9 cellular contexts compared by ENCODE assay signal in the genomic region with DNA sequence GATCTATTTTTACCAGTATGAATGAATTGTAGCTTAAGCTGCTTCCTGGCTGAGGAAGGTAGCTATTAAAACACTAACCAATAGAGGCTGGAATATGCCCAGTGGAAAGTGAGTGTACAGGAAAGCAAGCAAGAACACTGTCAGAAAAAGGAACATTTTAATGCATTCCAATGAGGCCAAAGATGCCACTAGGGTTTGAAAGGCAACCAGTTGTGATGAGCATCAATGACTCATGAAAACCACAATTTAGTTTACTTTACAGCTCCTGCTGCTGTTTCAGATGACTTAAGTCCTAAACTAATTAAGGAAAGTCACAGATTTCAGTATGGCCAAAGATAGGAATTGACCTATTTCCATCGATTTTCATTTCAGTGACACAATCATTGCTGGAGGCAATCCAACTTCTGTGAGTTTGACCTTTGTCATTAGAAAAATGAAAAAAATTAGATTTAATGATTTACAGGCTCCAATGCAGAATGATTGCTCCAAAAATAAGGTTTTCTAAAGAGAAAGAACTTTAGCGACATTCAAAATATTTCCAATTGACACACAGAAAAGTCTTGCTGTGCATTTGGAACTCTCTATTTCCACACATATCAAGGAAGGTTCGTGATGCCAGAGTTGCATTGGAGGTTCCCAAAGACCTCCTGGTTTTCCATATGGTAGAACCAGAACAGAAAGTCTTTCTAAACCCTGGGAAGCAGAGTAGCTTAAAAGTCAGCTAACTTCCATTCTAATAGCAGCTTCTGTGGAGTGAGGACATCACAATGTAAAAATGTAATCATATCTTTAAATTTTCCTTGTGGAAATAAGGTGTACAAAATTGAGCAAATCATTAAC.
DNase-seq lines count a peak whose midpoint lies in the region; ATAC-seq and TF ChIP-seq lines count a peak whose summit lies in the region.
"Had no signal": no experiment of that assay in that cellular context is flagged by ENCODE, and none has a peak within 500 bp of the region (broad histone marks: within the 10 kb centered on the region; RNA-seq: fewer than 3 reads in every experiment).

No MANE protein-coding gene starts in this region.

- H3K27me3 ChIP-seq in IMR-90 (ENCODE audit: control insufficient read depth, insufficient read depth, low read length) = no peaks in the 10 kb centered on the region

- peak overlapping the region; percentile 67; the same call in 1 of the 2 replicates for H3K4ac ChIP-seq in IMR-90 (ENCODE audit: low read depth, low read length)

- H3K23ac ChIP-seq in IMR-90 (ENCODE audit: low read depth, low read length) = no peak overlapping the region

- no peaks in the 10 kb centered on the region for H3K9me3 ChIP-seq in IMR-90 (ENCODE audit: control insufficient read depth, insufficient read depth, low read length)

- CTCF ChIA-PET in IMR-90 (lab: Yijun Ruan, JAX) = interaction anchor here (0.6 kb wide), 1 partner anchor 433 kb away, joined by 3 read pairs; no protein-coding TSS in a partner anchor

- peak; percentile 7; the same call in 1 of the 2 replicates for TF ChIP-seq RAD21 in IMR-90 (IDR thresholded peaks at IDR 0.05; ENCODE audit: low read length)

- H2AK5ac ChIP-seq in IMR-90 (ENCODE audit: low read depth, low read length) = 0 out of 2 replicates have a peak overlapping the region, but pooled peaks have one; percentile 8

- H4K5ac ChIP-seq in IMR-90 (ENCODE audit: low read depth, low read length) = peak overlapping the region; percentile 54; the same call in 1 of the 2 replicates

- peak overlapping the region in 1 of 2 experiments; percentile 33; a peak in 1 of 4 replicates for H4K8ac ChIP-seq in IMR-90 (ENCODE audit: low read depth in 2 of 2, low read length in 2 of 2)

- TF ChIP-seq CTCF in AG09319 (IDR thresholded peaks at IDR 0.05; ENCODE audit: low read depth, low read length) (no peak), IMR-90 (conservative IDR thresholded peaks at IDR 0.05; ENCODE audit: low read depth, low read length) (no peak), astrocyte of the cerebellum (IDR thresholded peaks at IDR 0.05; ENCODE audit: low read depth, low read length, missing control alignments) (no peak)

- peak; percentile 71 for DNase-seq in AG09319 (ENCODE audit: extremely low read depth, low read depth)
- DNase-seq in IMR-90 = peak; percentile 96
- peak; percentile 95 for DNase-seq in astrocyte of the cerebellum (ENCODE audit: low read depth)
- no peak for DNase-seq in left lobe of liver (ENCODE audit: low spot score)
- DNase-seq in stimulated activated CD4-positive, alpha-beta T cell treated with anti-CD3 and anti-CD28 coated beads, Interleukin-2, amount 100 ng/mL, for 24 hours = no peak
- DNase-seq: NCI-H1436 treated with DMSO at 0.1 percent for 48 hours had no signal

- peak overlapping the region; percentile 31; the same call in 1 of the 2 replicates for H3K18ac ChIP-seq in IMR-90 (ENCODE audit: low read depth, low read length)

- in situ Hi-C loops in IMR-90 (cut with MboI; ENCODE audit: low sequenced_read_pairs) = no loop called here
- in situ Hi-C loops in astrocyte of the cerebellum (cut with HindIII; ENCODE audit: low sequenced_read_pairs) = no loop called here

- no peaks in the 10 kb centered on the region; a peak in 1 of 4 replicates for H3K79me1 ChIP-seq in IMR-90 (ENCODE audit: low read depth in 1 of 2, low read length in 2 of 2)

- H3K9ac ChIP-seq in IMR-90 (ENCODE audit: low read depth, low read length) = no peak overlapping the region

- no peak overlapping the region for H2AFZ ChIP-seq in IMR-90 (replicated peaks; ENCODE audit: low read length, poor library complexity)

- H3K14ac ChIP-seq in IMR-90 (replicated peaks; ENCODE audit: low read depth, low read length) = 0 out of 2 replicates have a peak overlapping the region, but pooled peaks have one; percentile 49

- peak overlapping the region; percentile 34; the same call in 1 of the 2 replicates for H3K56ac ChIP-seq in IMR-90 (ENCODE audit: extremely low read depth, insufficient read depth, low read length)

- H3K4me3 ChIP-seq in IMR-90 (ENCODE audit: insufficient read depth, low read depth, low read length) = no peak overlapping the region
- H3K4me3 ChIP-seq in astrocyte of the cerebellum (ENCODE audit: low read depth, low read length) = no peak overlapping the region

- H3K4me2 ChIP-seq in IMR-90 (ENCODE audit: low read depth, low read length) = peak overlapping the region; percentile 27; the same call in 1 of the 2 replicates

- peaks cover 2% of the 10 kb centered on the region; the same call in 1 of the 2 replicates for H3K4me1 ChIP-seq in IMR-90 (ENCODE audit: control insufficient read depth, insufficient read depth, low read length)

- dilution Hi-C loops in IMR-90 (cut with HindIII; ENCODE audit: low sequenced_read_pairs, unreplicated experiment) = no loop called here

- H2BK120ac ChIP-seq in IMR-90 (ENCODE audit: low read depth, low read length) = peak overlapping the region; percentile 82

- intact Hi-C loops in IMR-90 (cut with micrococcal nuclease) = no loop called here

- H2BK15ac ChIP-seq in IMR-90 (ENCODE audit: low read depth, low read length) = peak overlapping the region; percentile 26; the same call in 1 of the 3 replicates

- no peaks in the 10 kb centered on the region for H4K20me1 ChIP-seq in IMR-90 (ENCODE audit: insufficient read depth, low read length)

- H3K36me3 ChIP-seq in IMR-90 (ENCODE audit: control insufficient read depth, insufficient read depth, low read length) = no peaks in the 10 kb centered on the region

- no peak for TF ChIP-seq POLR2A in IMR-90 (IDR thresholded peaks at IDR 0.05; ENCODE audit: low read depth, low read length)

- H2BK20ac ChIP-seq in IMR-90 (ENCODE audit: low read depth, low read length) = peak overlapping the region; percentile 92

- no peak overlapping the region for H3K27ac ChIP-seq in IMR-90 (ENCODE audit: insufficient read depth, low read length)

- peak; percentile 98 for ATAC-seq in IMR-90 (ENCODE audit: low read depth)
- peak; percentile 87 for ATAC-seq in left lobe of liver
- ATAC-seq in HG02571 (IDR thresholded peaks at IDR 0.05; ENCODE audit: unreplicated experiment) = no peak
- no peak for ATAC-seq in GM21737 (IDR thresholded peaks at IDR 0.05; ENCODE audit: unreplicated experiment)
- no peak for ATAC-seq in GM18867 (IDR thresholded peaks at IDR 0.05; ENCODE audit: unreplicated experiment)

- H4K91ac ChIP-seq in IMR-90 (ENCODE audit: insufficient read depth, low read depth, low read length) = peak overlapping the region; percentile 20

- no TSS peak for BruUV-seq in IMR-90 (replicated peaks; lab: Mats Ljungman, UMichigan)

- no peak overlapping the region for H2AK9ac ChIP-seq in IMR-90 (replicated peaks; ENCODE audit: low read depth, low read length, poor library complexity)

- WGBS in IMR-90 (ENCODE audit: extremely low coverage in 2 of 2, insufficient read length in 1 of 2), 2 experiments = 0% methylated on average over 1 of the region's 3 CpGs; no CpG with 5 or more reads in 1 of the 2 experiments

- peak overlapping the region; percentile 76 for H2BK5ac ChIP-seq in IMR-90 (ENCODE audit: low read depth, low read length, poor library complexity, severe bottlenecking)

- POLR2A ChIA-PET in IMR-90 (lab: Charles Lee; ENCODE audit: unreplicated experiment) = interaction anchor here (0.5 kb wide), 1 partner anchor 292 kb away, joined by 4 read pairs; a partner anchor contains a TSS

- H3K9me1 ChIP-seq in IMR-90 (ENCODE audit: insufficient read depth, low read length) = no peaks in the 10 kb centered on the region

TF ChIP-seq in IMR-90, 13 proteins besides CTCF, POLR2A, EP300 and RAD21:
- peak; percentile 76 for TF ChIP-seq FOS (IDR thresholded peaks at IDR 0.05; ENCODE audit: low read depth, low read length)
- TF ChIP-seq BHLHE40 (IDR thresholded peaks at IDR 0.05; ENCODE audit: low read depth, low read length) = peak; percentile 35; the same call in 1 of the 2 replicates
- 0 out of 2 replicates have a peak, but pooled peaks have one; percentile 8 for TF ChIP-seq CEBPB (IDR thresholded peaks at IDR 0.05; ENCODE audit: low read depth, low read length)
- TF ChIP-seq MAFK (IDR thresholded peaks at IDR 0.05; ENCODE audit: low read depth, low read length) = no peak

Comparison
In these comparisons a context has a peak if more than half of its experiments do, and no peak if none do; other contexts are left out.
1. DNase-seq: peak in AG09319 (single experiment), IMR-90 (single experiment) and astrocyte of the cerebellum (single experiment); none in left lobe of liver (single experiment) and stimulated activated CD4-positive, alpha-beta T cell treated with anti-CD3 and anti-CD28 coated beads, Interleukin-2, amount 100 ng/mL, for 24 hours (0 of 2).
2. ATAC-seq: peak in IMR-90 (single experiment) and left lobe of liver (single experiment); none in HG02571 (single experiment), GM21737 (single experiment) and GM18867 (single experiment).